In genomic region chr15:38251726-38252480, GRCh38 we compare ENCODE assay signal across 8 cellular contexts. TPM values are rescaled to one million over a fixed set of nuclear protein-coding genes. Genes with fewer than 3 reads are reported as not detected.
A peak's percentile ranks its signal among the peaks of the same experiment; 100 is the strongest.
DNase-seq lines count a peak whose midpoint lies in the region; ATAC-seq and TF ChIP-seq lines count a peak whose summit lies in the region.

No MANE protein-coding gene starts in this region.

- H3K27me3 ChIP-seq in IMR-90 (ENCODE audit: control insufficient read depth, insufficient read depth, low read length) (no peaks in the 10 kb centered on the region), Panc1 (ENCODE audit: control insufficient read depth, insufficient read depth, low read length) (no peaks in the 10 kb centered on the region), esophagus squamous epithelium (no peaks in the 10 kb centered on the region), mucosa of stomach (ENCODE audit: control insufficient read depth, insufficient read depth, low read length) (no peaks in the 10 kb centered on the region)

- peak overlapping the region; percentile 64 for H3K27ac Mint-ChIP-seq in stimulated activated effector memory CD8-positive, alpha-beta T cell treated with anti-CD3 and anti-CD28 coated beads, Interleukin-12 subunit alpha, Interleukin-12 subunit beta, amount 100 ng/mL, for 72 hours

- H3K4me2 ChIP-seq in IMR-90 (ENCODE audit: low read depth, low read length) = peak overlapping the region; percentile 81

- peak overlapping the region; percentile 99 for H3K9ac ChIP-seq in IMR-90 (ENCODE audit: low read depth, low read length)
- peak overlapping the region; percentile 83 for H3K9ac ChIP-seq in mucosa of stomach (ENCODE audit: low read length)

- peak; percentile 51 for DNase-seq in COLO829 (ENCODE audit: low spot score)
- peak; percentile 99 for DNase-seq in IMR-90
- peak; percentile 82 for DNase-seq in Panc1 (ENCODE audit: low read depth, low spot score)
- DNase-seq in activated T-helper 1 cell treated with Interleukin-2 at 50 U/mL for 16 hours (ENCODE audit: low read depth) = peak; percentile 23
- peak; percentile 25 for DNase-seq in esophagus squamous epithelium (lab: John Stamatoyannopoulos, UW)
- DNase-seq in stimulated activated effector memory CD8-positive, alpha-beta T cell treated with anti-CD3 and anti-CD28 coated beads, Interleukin-12 subunit alpha, Interleukin-12 subunit beta, amount 100 ng/mL, for 72 hours (ENCODE audit: low spot score in 2 of 2) = peak; percentile 39 to 75

- peaks cover 3% of the 10 kb centered on the region; the same call in 1 of the 2 replicates for H3K4me1 ChIP-seq in IMR-90 (ENCODE audit: control insufficient read depth, insufficient read depth, low read length)
- H3K4me1 ChIP-seq in Panc1 (ENCODE audit: control insufficient read depth, insufficient read depth, low read length) = peaks cover 18% of the 10 kb centered on the region; the same call in 1 of the 2 replicates
- H3K4me1 ChIP-seq in esophagus squamous epithelium = peaks cover 10 to 46% (median 11%) of the 10 kb centered on the region in 3 donors
- H3K4me1 ChIP-seq in mucosa of stomach (ENCODE audit: control insufficient read depth, insufficient read depth, low read length) = peaks cover 8% of the 10 kb centered on the region

- no peak overlapping the region for H2BK20ac ChIP-seq in IMR-90 (ENCODE audit: low read depth, low read length)

- in situ Hi-C loops in IMR-90 (cut with MboI; ENCODE audit: low sequenced_read_pairs) (loop anchor here (10.0 kb wide), 1 partner anchor 93 kb away; no protein-coding TSS in a partner anchor), Panc1 (cut with HindIII; ENCODE audit: low pct_unique_long_range_greater_than_20kb, low sequenced_read_pairs) (no loop called here)

- H3K23ac ChIP-seq in IMR-90 (ENCODE audit: low read depth, low read length) = 0 out of 2 replicates have a peak overlapping the region, but pooled peaks have one; percentile 74

- no peak overlapping the region for H2AK5ac ChIP-seq in IMR-90 (ENCODE audit: low read depth, low read length)

- H2AK9ac ChIP-seq in IMR-90 (replicated peaks; ENCODE audit: low read depth, low read length, poor library complexity) = peak overlapping the region; percentile 93

- peak overlapping the region; percentile 79 for H3K4me3 Mint-ChIP-seq in stimulated activated effector memory CD8-positive, alpha-beta T cell treated with anti-CD3 and anti-CD28 coated beads, Interleukin-12 subunit alpha, Interleukin-12 subunit beta, amount 100 ng/mL, for 72 hours

- BruUV-seq in IMR-90 (replicated peaks; lab: Mats Ljungman, UMichigan) (no TSS peak), Panc1 (replicated peaks; lab: Mats Ljungman, UMichigan) (no TSS peak)

- H3K79me1 ChIP-seq in IMR-90 (ENCODE audit: low read depth in 1 of 2, low read length in 2 of 2) = peaks cover 0 to 9% of the 10 kb centered on the region in 2 experiments; a peak in 2 of 4 replicates

- WGBS in IMR-90 (ENCODE audit: extremely low coverage in 2 of 2, insufficient read length in 1 of 2), 2 experiments = 0% methylated on average over 24 of the region's 71 CpGs; no CpG with 5 or more reads in 1 of the 2 experiments
- 0 to 3% methylated on average over 5 to 27 of the region's 71 CpGs for WGBS in esophagus squamous epithelium, 2 donors

- H3K18ac ChIP-seq in IMR-90 (ENCODE audit: low read depth, low read length) = peak overlapping the region; percentile 80

- H3K4me1 Mint-ChIP-seq in stimulated activated effector memory CD8-positive, alpha-beta T cell treated with anti-CD3 and anti-CD28 coated beads, Interleukin-12 subunit alpha, Interleukin-12 subunit beta, amount 100 ng/mL, for 72 hours = peaks cover 28% of the 10 kb centered on the region

- peak overlapping the region; percentile 98 for H2AFZ ChIP-seq in IMR-90 (replicated peaks; ENCODE audit: low read length, poor library complexity)

- H3K27ac ChIP-seq in IMR-90 (ENCODE audit: insufficient read depth, low read length) (peak overlapping the region; percentile 98), Panc1 (ENCODE audit: low read length) (peak overlapping the region; percentile 89), esophagus squamous epithelium (peak overlapping the region; percentile 98 to 99 (median 98))

- ATAC-seq in GM21447 (IDR thresholded peaks at IDR 0.05; ENCODE audit: unreplicated experiment) (peak; percentile 42), IMR-90 (ENCODE audit: low read depth) (peak; percentile 67), Panc1 (peak; percentile 84)
- peak; percentile 74 for ATAC-seq in stimulated activated effector memory CD8-positive, alpha-beta T cell treated with anti-CD3 and anti-CD28 coated beads, Interleukin-12 subunit alpha, Interleukin-12 subunit beta, amount 100 ng/mL, for 72 hours

- peak overlapping the region; percentile 73 for H4K5ac ChIP-seq in IMR-90 (ENCODE audit: low read depth, low read length)

- peak overlapping the region; percentile 71 for H3K4ac ChIP-seq in IMR-90 (ENCODE audit: low read depth, low read length)

- peak overlapping the region; percentile 82 for H3K56ac ChIP-seq in IMR-90 (ENCODE audit: extremely low read depth, insufficient read depth, low read length)

- peaks cover 30% of the 10 kb centered on the region for H4K20me1 ChIP-seq in IMR-90 (ENCODE audit: insufficient read depth, low read length)

- peak overlapping the region; percentile 97 for H2BK5ac ChIP-seq in IMR-90 (ENCODE audit: low read depth, low read length, poor library complexity, severe bottlenecking)

- H3K9me3 ChIP-seq in IMR-90 (ENCODE audit: control insufficient read depth, insufficient read depth, low read length) = no peaks in the 10 kb centered on the region
- no peaks in the 10 kb centered on the region for H3K9me3 ChIP-seq in Panc1 (ENCODE audit: control insufficient read depth, insufficient read depth, low read depth, low read length)
- no peaks in the 10 kb centered on the region for H3K9me3 ChIP-seq in esophagus squamous epithelium
- H3K9me3 ChIP-seq in mucosa of stomach (ENCODE audit: control insufficient read depth, low read length) = no peaks in the 10 kb centered on the region

- no peak for TF ChIP-seq RAD21 in IMR-90 (IDR thresholded peaks at IDR 0.05; ENCODE audit: low read length)

- dilution Hi-C loops in IMR-90 (cut with HindIII; ENCODE audit: low sequenced_read_pairs, unreplicated experiment) = no loop called here

- peak overlapping the region; percentile 91 for H2BK120ac ChIP-seq in IMR-90 (ENCODE audit: low read depth, low read length)

- H3K36me3 ChIP-seq in IMR-90 (ENCODE audit: control insufficient read depth, insufficient read depth, low read length) (no peaks in the 10 kb centered on the region), Panc1 (ENCODE audit: control insufficient read depth, insufficient read depth, low read length) (peaks cover 2% of the 10 kb centered on the region; the same call in 1 of the 2 replicates), esophagus squamous epithelium (no peaks in the 10 kb centered on the region), mucosa of stomach (ENCODE audit: control insufficient read depth, insufficient read depth, low read length) (no peaks in the 10 kb centered on the region)

- 0 out of 2 replicates have a peak, but pooled peaks cover 4% of the 10 kb centered on the region for H3K9me1 ChIP-seq in IMR-90 (ENCODE audit: insufficient read depth, low read length)

- CTCF ChIA-PET in IMR-90 (lab: Yijun Ruan, JAX) = interaction anchor here (0.5 to 2.2 kb wide), 7 partner anchors 29 to 592 kb away, joined by 3 to 6 read pairs (median 4); no protein-coding TSS in a partner anchor
- CTCF ChIA-PET in Panc1 (lab: Charles Lee) = interaction anchor here (0.6 to 0.7 kb wide), 5 partner anchors 11 to 1672 kb away, joined by 3 to 11 read pairs (median 3); no protein-coding TSS in a partner anchor

- TF ChIP-seq CTCF in IMR-90 (conservative IDR thresholded peaks at IDR 0.05; ENCODE audit: low read depth, low read length) (no peak; the same call in 1 of the 2 replicates), Panc1 (IDR thresholded peaks at IDR 0.05) (no peak), esophagus squamous epithelium (IDR thresholded peaks at IDR 0.05) (no peak)

- H3K4me3 ChIP-seq in IMR-90 (ENCODE audit: insufficient read depth, low read depth, low read length) = peak overlapping the region; percentile 95
- H3K4me3 ChIP-seq in Panc1 (ENCODE audit: low read depth in 2 of 2, low read length in 2 of 2) = peak overlapping the region; percentile 94 to 98
- peak overlapping the region; percentile 89 to 99 (median 93) for H3K4me3 ChIP-seq in esophagus squamous epithelium
- peak overlapping the region; percentile 52 for H3K4me3 ChIP-seq in mucosa of stomach (ENCODE audit: low read length)

- 0 out of 2 replicates have a peak overlapping the region, but pooled peaks have one; percentile 59 for H3K14ac ChIP-seq in IMR-90 (replicated peaks; ENCODE audit: low read depth, low read length)

- H2BK15ac ChIP-seq in IMR-90 (ENCODE audit: low read depth, low read length) = peak overlapping the region; percentile 65; the same call in 2 of the 3 replicates

- H4K8ac ChIP-seq in IMR-90 (ENCODE audit: low read depth in 2 of 2, low read length in 2 of 2) = peak overlapping the region in 1 of 2 experiments; percentile 81; a peak in 1 of 4 replicates

- TF ChIP-seq POLR2A in IMR-90 (IDR thresholded peaks at IDR 0.05; ENCODE audit: low read depth, low read length) (peak; percentile 83), esophagus squamous epithelium (IDR thresholded peaks at IDR 0.05) (peak in 3 of 4 donors; percentile 9 to 72 (median 65))

- H3K9me3 Mint-ChIP-seq in stimulated activated effector memory CD8-positive, alpha-beta T cell treated with anti-CD3 and anti-CD28 coated beads, Interleukin-12 subunit alpha, Interleukin-12 subunit beta, amount 100 ng/mL, for 72 hours = no peaks in the 10 kb centered on the region

- intact Hi-C loops in IMR-90 (cut with micrococcal nuclease) = loop anchor here (1.0 to 5.0 kb wide), 5 partner anchors 102 to 179 kb away; no protein-coding TSS in a partner anchor
- intact Hi-C loops in Panc1 (cut with micrococcal nuclease; ENCODE audit: unreplicated experiment) = loop anchor here (5.0 kb wide), 1 partner anchor 100 kb away; no protein-coding TSS in a partner anchor
- intact Hi-C loops in esophagus squamous epithelium (cut with DNase I) = no loop called here

- POLR2A ChIA-PET in IMR-90 (lab: Charles Lee; ENCODE audit: unreplicated experiment) = interaction anchor here (0.6 to 1.9 kb wide), 6 partner anchors 13 to 245 kb away, joined by 3 to 12 read pairs (median 4); no protein-coding TSS in a partner anchor
- POLR2A ChIA-PET in Panc1 (lab: Charles Lee) = interaction anchor here (0.6 to 1.3 kb wide), 4 partner anchors 25 to 187 kb away, joined by 3 to 9 read pairs (median 4); no protein-coding TSS in a partner anchor

- peak overlapping the region; percentile 72 for H4K91ac ChIP-seq in IMR-90 (ENCODE audit: insufficient read depth, low read depth, low read length)

- no peaks in the 10 kb centered on the region for H3K36me3 Mint-ChIP-seq in stimulated activated effector memory CD8-positive, alpha-beta T cell treated with anti-CD3 and anti-CD28 coated beads, Interleukin-12 subunit alpha, Interleukin-12 subunit beta, amount 100 ng/mL, for 72 hours

RNA-seq across cellular contexts. Expression of gene SPRED1, which starts 0.7 kb away (rescaled TPM):
- total RNA-seq in IMR-90 (2012; rRNA removed) (17.9 and 38.3 TPM in 2 replicates), Panc1 (2021; ENCODE audit: unreplicated experiment) (29.6 TPM), esophagus squamous epithelium (10 to 100 TPM in 2 of 4 donors, 1 to 10 TPM in 2; 4.3 to 16.4 (median 9.3) TPM)
- polyA plus RNA-seq in IMR-90 (2012; rRNA removed) = 4.8 and 6.6 TPM in 2 replicates
- 2.4 and 2.7 TPM in 2 replicates for polyA plus RNA-seq in IMR-90 (2012; cell fraction: cytosol; rRNA removed)
- polyA plus RNA-seq in IMR-90 (2012; cell fraction: nucleus; rRNA removed; ENCODE audit: low replicate concordance) = 2.4 and 6.4 TPM in 2 replicates
- polyA plus RNA-seq in Panc1 (2012; ENCODE audit: insufficient read length) = 12.1 TPM

Comparison
In these comparisons a context has a peak if more than half of its experiments do, and no peak if none do; other contexts are left out.
1. Peak in every context shown above with its lines: DNase-seq, ATAC-seq, H3K4me3 ChIP-seq and H3K27ac ChIP-seq.
2. DNase-seq: peak in every context shown above with its lines; median percentile 99 in IMR-90; 82 in Panc1; 57 in stimulated activated effector memory CD8-positive, alpha-beta T cell treated with anti-CD3 and anti-CD28 coated beads, Interleukin-12 subunit alpha, Interleukin-12 subunit beta, amount 100 ng/mL, for 72 hours; 51 in COLO829; 25 in esophagus squamous epithelium; 23 in activated T-helper 1 cell treated with Interleukin-2 at 50 U/mL for 16 hours.